ENCODE assay signal across 16 cellular contexts in the genomic region with DNA sequence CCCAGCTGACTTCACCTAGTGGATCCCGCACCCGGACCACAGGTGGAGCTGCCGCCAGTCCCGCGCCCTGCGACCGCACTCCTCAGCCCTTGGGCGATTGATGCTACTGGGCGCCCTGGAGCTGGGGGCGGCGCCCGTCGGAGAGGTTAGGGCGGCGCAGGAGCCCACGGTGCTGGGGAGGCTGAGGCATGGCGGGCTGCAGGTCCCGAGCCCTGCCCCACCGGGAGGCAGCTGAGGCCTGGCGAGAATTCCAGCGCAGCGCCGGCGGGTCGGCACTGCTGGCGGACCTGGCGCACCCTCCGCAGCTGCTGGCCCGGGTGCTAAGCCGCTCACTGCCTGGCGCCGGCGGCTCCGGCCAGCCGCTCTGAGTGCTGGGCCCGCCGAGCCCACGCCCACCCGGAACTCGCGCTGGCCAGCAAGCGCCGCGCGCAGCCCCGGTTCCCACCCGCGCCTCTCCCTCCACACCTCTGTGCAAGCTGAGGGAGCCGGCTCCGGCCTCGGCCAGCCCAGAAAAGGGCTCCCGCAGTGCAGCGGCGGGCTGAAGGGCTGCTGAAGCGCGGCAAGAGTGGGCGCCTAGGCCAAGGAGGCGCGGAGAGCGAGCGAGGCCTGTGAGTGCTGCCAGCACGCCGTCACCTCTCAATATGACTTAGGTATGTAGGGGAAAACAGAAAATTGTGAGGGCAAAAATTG.
"Had no signal": no experiment of that assay in that cellular context is flagged by ENCODE, and none has a peak within 500 bp of the region (broad histone marks: within the 10 kb centered on the region; RNA-seq: fewer than 3 reads in every experiment).

No MANE protein-coding gene starts in this region.

- H3K36me3 ChIP-seq: cardiac muscle cell, esophagus muscularis mucosa, lower lobe of right lung, pancreas, WERI-Rb-1 had no signal

- ATAC-seq: left colon; lower lobe of right lung; pancreas; stimulated activated naive B cell treated with anti-CD40 and anti-IgM and Interleukin-4, amounts not matched to agents 10 μg/mL and 1 μg/mL and 100 μg/mL, for 72 hours; T-helper 17 cell had no signal

- DNase-seq: activated CD4-positive, alpha-beta T cell treated with anti-CD3 and anti-CD28 coated beads, Interleukin-2, amount 50 U/mL, for 48 hours; activated T-cell treated with anti-CD3 and anti-CD28 coated beads, Interleukin-2, amount 50 U/mL, for 1 hour; left colon; lower lobe of right lung; midbrain; stimulated activated CD4-positive, alpha-beta T cell treated with anti-CD3 and anti-CD28 coated beads, Interleukin-2, amount 100 ng/mL, for 48 hours; stimulated activated naive B cell treated with anti-CD40 and anti-IgM and Interleukin-4, amounts not matched to agents 10 μg/mL and 1 μg/mL and 100 μg/mL, for 72 hours; substantia nigra; T-helper 17 cell; WERI-Rb-1 had no signal

- H3K27ac Mint-ChIP-seq: activated naive CD4-positive, alpha-beta T cell treated with anti-CD3 and anti-CD28 coated beads, Interleukin-2, amount 50 U/mL, for 24 hours; activated T-helper 2 cell treated with anti-CD3 and anti-CD28 coated beads, Interferon-gamma antibody, Interleukin-2, Interleukin-4, amounts not matched to agents 10 μg/mL and 5 μg/mL and 100 μg/mL, durations not matched to agents 14 hours and 24 hours and 36 hours; stimulated activated naive B cell treated with anti-CD40 and anti-IgM and Interleukin-4, amounts not matched to agents 10 μg/mL and 1 μg/mL and 100 μg/mL, for 72 hours; T-helper 17 cell had no signal

- H3K27ac ChIP-seq: cardiac muscle cell, esophagus muscularis mucosa, lower lobe of right lung, pancreas, WERI-Rb-1 had no signal

- H3K4me1 ChIP-seq: esophagus muscularis mucosa, lower lobe of right lung, pancreas had no signal

- H3K9me3 ChIP-seq: esophagus muscularis mucosa, lower lobe of right lung, pancreas had no signal

- H3K4me3 ChIP-seq: cardiac muscle cell, esophagus muscularis mucosa, lower lobe of right lung, pancreas had no signal

- H3K27me3 Mint-ChIP-seq: activated naive CD4-positive, alpha-beta T cell treated with anti-CD3 and anti-CD28 coated beads, Interleukin-2, amount 50 U/mL, for 24 hours; stimulated activated naive B cell treated with anti-CD40 and anti-IgM and Interleukin-4, amounts not matched to agents 10 μg/mL and 1 μg/mL and 100 μg/mL, for 72 hours; T-helper 17 cell had no signal

- H3K4me1 Mint-ChIP-seq: activated naive CD4-positive, alpha-beta T cell treated with anti-CD3 and anti-CD28 coated beads, Interleukin-2, amount 50 U/mL, for 24 hours; neural crest cell; stimulated activated naive B cell treated with anti-CD40 and anti-IgM and Interleukin-4, amounts not matched to agents 10 μg/mL and 1 μg/mL and 100 μg/mL, for 72 hours; T-helper 17 cell had no signal

- H3K4me3 Mint-ChIP-seq: activated naive CD4-positive, alpha-beta T cell treated with anti-CD3 and anti-CD28 coated beads, Interleukin-2, amount 50 U/mL, for 24 hours; neural crest cell; stimulated activated naive B cell treated with anti-CD40 and anti-IgM and Interleukin-4, amounts not matched to agents 10 μg/mL and 1 μg/mL and 100 μg/mL, for 72 hours; T-helper 17 cell had no signal

- H3K27me3 ChIP-seq: cardiac muscle cell, esophagus muscularis mucosa, pancreas had no signal
